1 cellular context compared by ENCODE assay signal in genomic region chr10:130749911-130750310, GRCh38.
TF ChIP-seq lines count a peak whose summit lies in the region.

No MANE protein-coding gene starts in this region.

TF ChIP-seq in HepG2, 621 proteins besides CTCF, POLR2A, EP300 and RAD21 (continued from another document):
- TF ChIP-seq KIAA2018 (CRISPR knock-in tag; IDR thresholded peaks at IDR 0.05; ENCODE audit: borderline replicate concordance) = no peak
- TF ChIP-seq POLR2G (IDR thresholded peaks at IDR 0.05; ENCODE audit: low read depth, low read length) = no peak
- TF ChIP-seq MBD4 (IDR thresholded peaks at IDR 0.05; ENCODE audit: borderline replicate concordance, low read length) = no peak
- no peak for TF ChIP-seq ZBTB40 (IDR thresholded peaks at IDR 0.05)
- TF ChIP-seq ZBTB40 (CRISPR knock-in tag; IDR thresholded peaks at IDR 0.05) = no peak
- no peak for TF ChIP-seq PRDM10 (CRISPR knock-in tag; IDR thresholded peaks at IDR 0.05; ENCODE audit: low read depth)
- TF ChIP-seq ZFYVE20 (CRISPR knock-in tag; IDR thresholded peaks at IDR 0.05; ENCODE audit: borderline replicate concordance, low read depth) = no peak
- TF ChIP-seq ZNF7 (CRISPR knock-in tag; IDR thresholded peaks at IDR 0.05) = no peak
